Comparison of ENCODE assay signal across 8 cellular contexts in genomic region chr7:123624527-123625183, GRCh38. TPM values are rescaled to one million over a fixed set of nuclear protein-coding genes. Genes with fewer than 3 reads are reported as not detected.
DNase-seq lines count a peak whose midpoint lies in the region; TF ChIP-seq lines count a peak whose summit lies in the region.

No MANE protein-coding gene starts in this region.

- H3K36me3 Mint-ChIP-seq in activated CD4-positive, alpha-beta memory T cell treated with anti-CD3 and anti-CD28 coated beads, Interleukin-2, amount 10 ng/mL, durations not matched to agents 7 days and 5 days (ENCODE audit: low read depth), result no peaks in the 10 kb centered on the region

- no peak overlapping the region for H3K27ac Mint-ChIP-seq in activated CD4-positive, alpha-beta memory T cell treated with anti-CD3 and anti-CD28 coated beads, Interleukin-2, amount 10 ng/mL, durations not matched to agents 7 days and 5 days

- peaks cover 5% of the 10 kb centered on the region for H3K27me3 Mint-ChIP-seq in activated CD4-positive, alpha-beta memory T cell treated with anti-CD3 and anti-CD28 coated beads, Interleukin-2, amount 10 ng/mL, durations not matched to agents 7 days and 5 days

- in situ Hi-C loops in GM23248 (cut with MboI), result no loop called here

- H3K9me2 ChIP-seq in GM23248 (ENCODE audit: insufficient read depth), result no peaks in the 10 kb centered on the region

- H4K20me1 ChIP-seq in GM23248 (ENCODE audit: insufficient read depth) (no peaks in the 10 kb centered on the region), smooth muscle cell (ENCODE audit: low read depth) (no peaks in the 10 kb centered on the region)

- H3K4me3 ChIP-seq in GM23248 (no peak overlapping the region), esophagus squamous epithelium (no peak overlapping the region), smooth muscle cell (no peak overlapping the region)

- no peaks in the 10 kb centered on the region for H3K9me3 Mint-ChIP-seq in activated CD4-positive, alpha-beta memory T cell treated with anti-CD3 and anti-CD28 coated beads, Interleukin-2, amount 10 ng/mL, durations not matched to agents 7 days and 5 days

- H3K4me2 ChIP-seq in GM23248 (ENCODE audit: unreplicated experiment) (no peak overlapping the region), smooth muscle cell (no peak overlapping the region)

- H3F3A ChIP-seq in GM23248 (ENCODE audit: insufficient read depth) (no peaks in the 10 kb centered on the region), smooth muscle cell (ENCODE audit: low read depth) (no peaks in the 10 kb centered on the region)

- no peak for TF ChIP-seq POLR2A in esophagus squamous epithelium (IDR thresholded peaks at IDR 0.05)

- WGBS in GM23248 (ENCODE audit: low coverage in 1 of 2, low lambda C conversion rate in 2 of 2, missing lambda C conversion rate in 2 of 2), 2 experiments, result 45 to 47% methylated on average over 12 of the region's 12 CpGs
- WGBS in esophagus squamous epithelium, 2 donors, result 54 to 58% methylated on average over 12 of the region's 12 CpGs
- WGBS in smooth muscle cell (ENCODE audit: low lambda C conversion rate), result 71% methylated on average over 12 of the region's 12 CpGs

- no peaks in the 10 kb centered on the region for H3K4me1 Mint-ChIP-seq in activated CD4-positive, alpha-beta memory T cell treated with anti-CD3 and anti-CD28 coated beads, Interleukin-2, amount 10 ng/mL, durations not matched to agents 7 days and 5 days

- H3K4me3 Mint-ChIP-seq in activated CD4-positive, alpha-beta memory T cell treated with anti-CD3 and anti-CD28 coated beads, Interleukin-2, amount 10 ng/mL, durations not matched to agents 7 days and 5 days, result no peak overlapping the region

- peak; percentile 60 for DNase-seq in GM10266 (ENCODE audit: extremely low spot score)
- DNase-seq in GM23248, result peak; percentile 22
- DNase-seq in activated CD4-positive, alpha-beta memory T cell treated with anti-CD3 and anti-CD28 coated beads, Interleukin-2, amount 10 ng/mL, durations not matched to agents 7 days and 5 days, result peak; percentile 73
- DNase-seq in esophagus squamous epithelium (lab: John Stamatoyannopoulos, UW), result no peak
- no peak for DNase-seq in smooth muscle cell (lab: John Stamatoyannopoulos, UW; ENCODE audit: unreplicated experiment)
- DNase-seq in retina, result no peak
- no peak for DNase-seq in NCI-H1694 (lab: John Stamatoyannopoulos, UW)

- CTCF ChIA-PET in activated CD4-positive, alpha-beta memory T cell treated with anti-CD3 and anti-CD28 coated beads, Interleukin-2, amount 10 ng/mL, durations not matched to agents 7 days and 5 days (lab: Charles Lee), result interaction anchor here (0.7 to 3.0 kb wide), 21 partner anchors 9 to 267 kb away, joined by 3 to 14 read pairs (median 3); partner anchors contain the start of gene NDUFA5

- H3K27ac ChIP-seq in GM23248 (no peak overlapping the region), esophagus squamous epithelium (no peak overlapping the region), smooth muscle cell (ENCODE audit: low read depth) (no peak overlapping the region)

- H3K27me3 ChIP-seq in GM23248 (replicated peaks; ENCODE audit: insufficient read depth), result no peaks in the 10 kb centered on the region
- H3K27me3 ChIP-seq in esophagus squamous epithelium, result no peaks in the 10 kb centered on the region
- no peaks in the 10 kb centered on the region for H3K27me3 ChIP-seq in smooth muscle cell (ENCODE audit: low read depth)

- H3K79me2 ChIP-seq in GM23248 (ENCODE audit: insufficient read depth), result no peaks in the 10 kb centered on the region
- H3K79me2 ChIP-seq in smooth muscle cell (ENCODE audit: low read depth), result no peaks in the 10 kb centered on the region

- H3K36me3 ChIP-seq in GM23248 (ENCODE audit: low read depth) (no peaks in the 10 kb centered on the region), esophagus squamous epithelium (no peaks in the 10 kb centered on the region), smooth muscle cell (ENCODE audit: low read depth) (no peaks in the 10 kb centered on the region)

- TF ChIP-seq CTCF in GM10266 (IDR thresholded peaks at IDR 0.05; ENCODE audit: control insufficient read depth, insufficient read depth, low read depth, missing control alignments) (peak; percentile 81), LNCAP (IDR thresholded peaks at IDR 0.05) (peak; percentile 83), esophagus squamous epithelium (IDR thresholded peaks at IDR 0.05) (peak in 5 of 6 experiments; percentile 25 to 59 (median 38)), smooth muscle cell (IDR thresholded peaks at IDR 0.05; ENCODE audit: borderline replicate concordance, insufficient read depth, poor library complexity, severe bottlenecking) (peak; percentile 33)

- H3K4me1 ChIP-seq in GM23248 (ENCODE audit: insufficient read depth) (no peaks in the 10 kb centered on the region), esophagus squamous epithelium (no peaks in the 10 kb centered on the region), smooth muscle cell (ENCODE audit: low read depth) (no peaks in the 10 kb centered on the region)

- intact Hi-C loops in esophagus squamous epithelium (cut with DNase I), result no loop called here

- POLR2A ChIA-PET in activated CD4-positive, alpha-beta memory T cell treated with anti-CD3 and anti-CD28 coated beads, Interleukin-2, amount 10 ng/mL, durations not matched to agents 7 days and 5 days (lab: Charles Lee), result no interaction called here

- H3K9me3 ChIP-seq in GM23248 (ENCODE audit: low read depth) (no peaks in the 10 kb centered on the region), esophagus squamous epithelium (no peaks in the 10 kb centered on the region), smooth muscle cell (replicated peaks; ENCODE audit: low read depth) (no peaks in the 10 kb centered on the region)

- no peak overlapping the region for H3K9ac ChIP-seq in GM23248
- no peak overlapping the region for H3K9ac ChIP-seq in smooth muscle cell (ENCODE audit: low read depth)

- H2AFZ ChIP-seq in GM23248 (no peak overlapping the region; the same call in 1 of the 2 replicates), smooth muscle cell (ENCODE audit: low read depth) (no peak overlapping the region)

RNA-seq across cellular contexts. Expression of gene ASB15, which starts 23.0 kb away (rescaled TPM):
- not detected in 2 replicates for total RNA-seq in GM23248 (2014; rRNA removed; shearing (Covaris generic))
- polyA plus RNA-seq in GM23248 (2016; fragmentation: Nextera tagmentation; extraction: Ambion mirVana) (not detected in 2 replicates), smooth muscle cell (0.07 and 0.20 TPM in 2 replicates)
- total RNA-seq in activated CD4-positive, alpha-beta memory T cell treated with anti-CD3 and anti-CD28 coated beads, Interleukin-2, amount 10 ng/mL, durations not matched to agents 7 days and 5 days, result not detected
- total RNA-seq in esophagus squamous epithelium (not detected), smooth muscle cell (not detected in 2 replicates)

RNA-seq across cellular contexts. Expression of gene LMOD2, which starts 31.0 kb away (rescaled TPM):
- total RNA-seq in GM23248 (2014; rRNA removed; shearing (Covaris generic)), result not detected in 2 replicates
- polyA plus RNA-seq in GM23248 (2016; fragmentation: Nextera tagmentation; extraction: Ambion mirVana) (not detected in 2 replicates), smooth muscle cell (0.10 TPM in 1 of 2 replicates, not detected in the other)
- total RNA-seq in activated CD4-positive, alpha-beta memory T cell treated with anti-CD3 and anti-CD28 coated beads, Interleukin-2, amount 10 ng/mL, durations not matched to agents 7 days and 5 days, result not detected
- total RNA-seq in esophagus squamous epithelium (not detected), smooth muscle cell (not detected in 2 replicates)

Comparison
In these comparisons a context has a peak if more than half of its experiments do, and no peak if none do; other contexts are left out.
1. DNase-seq: peak in GM10266 (single experiment), GM23248 (single experiment) and activated CD4-positive, alpha-beta memory T cell treated with anti-CD3 and anti-CD28 coated beads, Interleukin-2, amount 10 ng/mL, durations not matched to agents 7 days and 5 days (single experiment); none in esophagus squamous epithelium (single experiment), smooth muscle cell (single experiment), retina (single experiment) and NCI-H1694 (single experiment).
2. CTCF ChIP-seq: peak in every context shown above with its lines; median percentile 83 in LNCAP; 81 in GM10266; 38 in esophagus squamous epithelium; 33 in smooth muscle cell.